8 cellular contexts compared by ENCODE assay signal in the genomic region with DNA sequence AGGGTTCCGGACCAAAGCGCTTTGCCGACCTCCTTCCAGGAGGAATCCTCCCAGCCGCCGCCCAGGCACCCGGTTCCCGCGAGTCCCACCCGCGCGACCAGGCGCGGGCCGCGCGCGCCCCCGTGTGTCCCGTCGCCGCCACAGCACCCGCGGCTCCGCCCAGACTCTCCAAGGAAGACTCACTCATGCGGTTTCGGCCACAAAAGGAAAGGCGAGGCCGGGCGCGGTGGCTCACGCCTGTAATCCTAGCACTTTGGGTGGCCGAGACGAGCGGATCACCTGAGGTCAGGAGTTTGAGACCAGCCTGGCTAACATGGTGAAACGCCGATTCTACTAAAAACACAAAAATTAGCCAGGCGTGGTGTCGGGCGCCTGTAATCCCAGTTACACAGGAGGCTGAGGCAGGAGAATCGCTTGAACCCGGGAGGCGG. TPM values are rescaled to one million over a fixed set of nuclear protein-coding genes. Genes with fewer than 3 reads are reported as not detected.
DNase-seq lines count a peak whose midpoint lies in the region; ATAC-seq and TF ChIP-seq lines count a peak whose summit lies in the region.

No MANE protein-coding gene starts in this region.

- DNase-seq in NCI-H524 (lab: John Stamatoyannopoulos, UW): peak; percentile 60 to 80
- DNase-seq in NCI-H524 treated with DMSO at 0.1 percent for 48 hours (lab: John Stamatoyannopoulos, UW): no peak
- DNase-seq in activated naive CD8-positive, alpha-beta T cell treated with anti-CD3 and anti-CD28 coated beads, Interleukin-2, amount 50 U/mL, for 16 hours (ENCODE audit: low read depth, low spot score): peak; percentile 39
- peak; percentile 72 to 85 for DNase-seq in heart right ventricle
- peak; percentile 96 for DNase-seq in retina

- H3K4me1 ChIP-seq in Loucy (ENCODE audit: insufficient read depth, low read length, poor library complexity, severe bottlenecking) (no peaks in the 10 kb centered on the region), heart right ventricle (peaks cover 3 to 50% (median 33%) of the 10 kb centered on the region in 9 donors)

- H3K4me2 ChIP-seq in Loucy (ENCODE audit: low read depth, low read length, poor library complexity, severe bottlenecking): peak overlapping the region; percentile 57
- H3K4me2 ChIP-seq in SU-DHL-6 (ENCODE audit: low read depth, low read length, poor library complexity, severe bottlenecking): peak overlapping the region; percentile 67

- no peaks in the 10 kb centered on the region for H3F3A ChIP-seq in Loucy (ENCODE audit: low read depth)
- peaks cover 18% of the 10 kb centered on the region for H3F3A ChIP-seq in SU-DHL-6 (ENCODE audit: insufficient read depth)

- peak overlapping the region; percentile 84 for H3K27ac ChIP-seq in SU-DHL-6 (ENCODE audit: low read depth, low read length)
- peak overlapping the region in 1 of 10 donors; percentile 3 for H3K27ac ChIP-seq in heart right ventricle

- peaks cover 13% of the 10 kb centered on the region for H3K79me2 ChIP-seq in Loucy (ENCODE audit: insufficient read depth, low read length)
- H3K79me2 ChIP-seq in SU-DHL-6 (ENCODE audit: insufficient read depth, low read length): peaks cover 13% of the 10 kb centered on the region

- TF ChIP-seq POLR2A in GM18505 (IDR thresholded peaks at IDR 0.05; ENCODE audit: borderline replicate concordance, extremely low read depth, insufficient read depth, insufficient read length): no peak

- H2AFZ ChIP-seq in Loucy (ENCODE audit: low read length): no peak overlapping the region
- peak overlapping the region; percentile 34 for H2AFZ ChIP-seq in SU-DHL-6 (ENCODE audit: low read depth, low read length, severe bottlenecking)

- H4K20me1 ChIP-seq in Loucy (ENCODE audit: insufficient read depth, low read length, poor library complexity, severe bottlenecking) (no peaks in the 10 kb centered on the region), SU-DHL-6 (ENCODE audit: low read depth, low read length) (no peaks in the 10 kb centered on the region)

- H3K27me3 ChIP-seq in Loucy (ENCODE audit: insufficient read depth, low read length, poor library complexity, severe bottlenecking) (no peaks in the 10 kb centered on the region), SU-DHL-6 (ENCODE audit: low read length) (no peaks in the 10 kb centered on the region), heart right ventricle (peaks cover 0 to 31% (median 14%) of the 10 kb centered on the region in 7 donors)

- peak; percentile 58 for TF ChIP-seq CTCF in Loucy (conservative IDR thresholded peaks at IDR 0.05; ENCODE audit: low read length)
- peak; percentile 70 for TF ChIP-seq CTCF in SU-DHL-6 (IDR thresholded peaks at IDR 0.05; ENCODE audit: insufficient read depth, low read length, poor library complexity, severe bottlenecking)
- peak; percentile 93 to 99 (median 96) for TF ChIP-seq CTCF in heart right ventricle (IDR thresholded peaks at IDR 0.05)

- 10 to 11% methylated on average over 42 of the region's 42 CpGs for WGBS in heart right ventricle, 2 donors

- H3K9me2 ChIP-seq in Loucy (replicated peaks; ENCODE audit: low read depth, low read length) (no peaks in the 10 kb centered on the region), SU-DHL-6 (replicated peaks; ENCODE audit: insufficient read depth, low read length) (no peaks in the 10 kb centered on the region)

- intact Hi-C loops in heart right ventricle (cut with DNase I): loop anchor here in 1 of 10 donors (5.0 kb wide), 1 partner anchor 56 kb away; no protein-coding TSS in a partner anchor

- H3K36me3 ChIP-seq in Loucy (ENCODE audit: insufficient read depth, low read length): no peaks in the 10 kb centered on the region
- H3K36me3 ChIP-seq in SU-DHL-6 (ENCODE audit: low read length): no peaks in the 10 kb centered on the region
- no peaks in the 10 kb centered on the region for H3K36me3 ChIP-seq in heart right ventricle

- peak overlapping the region; percentile 44 for H3K4me3 ChIP-seq in Loucy (ENCODE audit: low read length, poor library complexity, severe bottlenecking)
- H3K4me3 ChIP-seq in SU-DHL-6 (ENCODE audit: insufficient read depth, low read length, poor library complexity, severe bottlenecking): peak overlapping the region; percentile 37
- peak overlapping the region in 6 of 10 donors; percentile 11 to 37 (median 32) for H3K4me3 ChIP-seq in heart right ventricle

- no peak overlapping the region for H3K9ac ChIP-seq in Loucy (ENCODE audit: low read depth, low read length, poor library complexity, severe bottlenecking)
- peak overlapping the region; percentile 41 for H3K9ac ChIP-seq in SU-DHL-6 (ENCODE audit: low read length)

- H3K9me3 ChIP-seq in Loucy (ENCODE audit: insufficient read depth, low read depth, low read length) (no peaks in the 10 kb centered on the region), SU-DHL-6 (ENCODE audit: insufficient read depth, low read length) (no peaks in the 10 kb centered on the region), heart right ventricle (no peaks in the 10 kb centered on the region)

- ATAC-seq in heart right ventricle: peak in 7 of 8 donors; percentile 12 to 50 (median 38)
- ATAC-seq in GM18505 (IDR thresholded peaks at IDR 0.05; ENCODE audit: unreplicated experiment): no peak

RNA-seq across cellular contexts. Expression of a gene that starts 3.5 kb away (rescaled TPM):
- total RNA-seq in heart right ventricle: 1 to 10 TPM in 2 of 10 donors, under 1 TPM in 7, not detected in 1; 0.34 to 4.2 (median 0.66) TPM
- polyA plus RNA-seq in heart right ventricle: 1 to 10 TPM; 1.4 to 3.7 TPM

RNA-seq across cellular contexts. Expression of a gene that starts 14.6 kb away (rescaled TPM):
- total RNA-seq in heart right ventricle: 10 to 100 TPM in 1 of 10 donors, 1 to 10 TPM in 9; 3.7 to 13.8 (median 6.5) TPM
- 10 to 100 TPM in 1 of 2 donors, 1 to 10 TPM in 1; 8.2 to 17.9 TPM for polyA plus RNA-seq in heart right ventricle

RNA-seq across cellular contexts. Expression of a gene that starts 19.6 kb away (rescaled TPM):
- total RNA-seq in heart right ventricle: not detected
- not detected for polyA plus RNA-seq in heart right ventricle

RNA-seq across cellular contexts. Expression of a gene that starts 29.0 kb away (rescaled TPM):
- 1 to 10 TPM in 3 of 10 donors, under 1 TPM in 7; 0.19 to 1.5 (median 0.79) TPM for total RNA-seq in heart right ventricle
- polyA plus RNA-seq in heart right ventricle: 1 to 10 TPM; 1.0 to 3.2 TPM

RNA-seq across cellular contexts. Expression of a gene that starts 34.3 kb away (rescaled TPM):
- under 1 TPM in 1 of 10 donors, not detected in 9; 0.28 TPM for total RNA-seq in heart right ventricle
- under 1 TPM in 1 of 2 donors, not detected in 1; 0.03 TPM for polyA plus RNA-seq in heart right ventricle
